ENCODE assay signal across 17 cellular contexts in genomic region chr3:134252766-134253165, GRCh38. TPM values are rescaled to one million over a fixed set of nuclear protein-coding genes. Genes with fewer than 3 reads are reported as not detected.
DNase-seq lines count a peak whose midpoint lies in the region; ATAC-seq, FAIRE-seq and TF ChIP-seq lines count a peak whose summit lies in the region.
"Had no signal": no experiment of that assay in that cellular context is flagged by ENCODE, and none has a peak within 500 bp of the region (broad histone marks: within the 10 kb centered on the region; RNA-seq: fewer than 3 reads in every experiment).

No MANE protein-coding gene starts in this region.

- FAIRE-seq in GM12892 (lab: Jason Lieb, UNC): no peak
- FAIRE-seq: endometrium had no signal

- ATAC-seq in GM23338 (no peak), HG03280 (IDR thresholded peaks at IDR 0.05; ENCODE audit: unreplicated experiment) (no peak)
- ATAC-seq: foreskin keratinocyte; stimulated activated naive CD8-positive, alpha-beta T cell treated with anti-CD3 and anti-CD28 coated beads, Interleukin-15, Interleukin-2, amounts not matched to agents 100 U/mL and 50 U/mL, for 24 hours; T-cell had no signal

- TF ChIP-seq POLR2A in esophagus squamous epithelium (IDR thresholded peaks at IDR 0.05) (no peak), GM12892 (IDR thresholded peaks at IDR 0.05; ENCODE audit: low read depth, low read length) (no peak)

- H2AFZ ChIP-seq in GM23338 (0 out of 2 replicates have a peak overlapping the region, but pooled peaks have one; percentile 7), neural progenitor cell (replicated peaks) (peak overlapping the region; percentile 27)
- H2AFZ ChIP-seq: parathyroid adenoma had no signal

- H3K27ac ChIP-seq in BLaER1 treated with 17β-estradiol and CSF1 and Interleukin-3, amounts not matched to agents 10 nM and 100 nM: peak overlapping the region in 4 of 11 experiments; percentile 38 to 83 (median 70); a peak in 7 of 22 replicates
- H3K27ac ChIP-seq in GM23338 (ENCODE audit: low read depth) (peak overlapping the region; percentile 1; the same call in 1 of the 2 replicates), esophagus squamous epithelium (peak overlapping the region in 3 of 4 donors; percentile 50 to 95 (median 52)), neural progenitor cell (no peak overlapping the region)
- H3K27ac ChIP-seq: foreskin keratinocyte, KMS-11, parathyroid adenoma had no signal

- DNase-seq in GM23338 (ENCODE audit: low spot score) (peak; percentile 68), esophagus squamous epithelium (lab: John Stamatoyannopoulos, UW) (no peak), neural progenitor cell (ENCODE audit: low spot score) (no peak), NCI-H524 (lab: John Stamatoyannopoulos, UW) (no peak), GM12892 (ENCODE audit: insufficient read length) (no peak)
- DNase-seq: amniotic stem cell; DMS 273 treated with DMSO at 0.1 percent for 48 hours; foreskin keratinocyte; NCI-H1436; stimulated activated naive CD8-positive, alpha-beta T cell treated with anti-CD3 and anti-CD28 coated beads, Interleukin-15, Interleukin-2, amounts not matched to agents 100 U/mL and 50 U/mL, for 24 hours; T-cell had no signal

- peaks cover 23% of the 10 kb centered on the region for H3K79me2 ChIP-seq in GM23338 (replicated peaks; ENCODE audit: insufficient read depth)
- H3K79me2 ChIP-seq in neural progenitor cell (ENCODE audit: low read depth): peaks cover 26% of the 10 kb centered on the region

- H3K27ac Mint-ChIP-seq in GM23338: peak overlapping the region; percentile 90
- peak overlapping the region; percentile 94 for H3K27ac Mint-ChIP-seq in neural progenitor cell
- H3K27ac Mint-ChIP-seq: memory B cell had no signal

- H3K9me3 Mint-ChIP-seq in GM23338 (peaks cover 3% of the 10 kb centered on the region; the same call in 1 of the 3 replicates), neural progenitor cell (no peaks in the 10 kb centered on the region)
- H3K9me3 Mint-ChIP-seq: memory B cell, T-cell had no signal

- H3F3A ChIP-seq in GM23338 (replicated peaks; ENCODE audit: low read depth) (0 out of 2 replicates have a peak, but pooled peaks cover 5% of the 10 kb centered on the region), neural progenitor cell (ENCODE audit: low read depth) (peaks cover 33% of the 10 kb centered on the region)

- no peaks in the 10 kb centered on the region for H3K9me2 ChIP-seq in GM23338 (ENCODE audit: insufficient read depth)

- H3K36me3 ChIP-seq in BLaER1 treated with 17β-estradiol and CSF1 and Interleukin-3, amounts not matched to agents 10 nM and 100 nM: no peaks in the 10 kb centered on the region
- no peaks in the 10 kb centered on the region for H3K36me3 ChIP-seq in GM23338 (ENCODE audit: insufficient read depth)
- no peaks in the 10 kb centered on the region for H3K36me3 ChIP-seq in esophagus squamous epithelium
- no peaks in the 10 kb centered on the region for H3K36me3 ChIP-seq in neural progenitor cell

- peaks cover 21 to 58% (median 46%) of the 10 kb centered on the region in 11 experiments; a peak in 21 of 22 replicates for H4K20me1 ChIP-seq in BLaER1 treated with 17β-estradiol and CSF1 and Interleukin-3, amounts not matched to agents 10 nM and 100 nM
- H4K20me1 ChIP-seq in GM23338 (replicated peaks; ENCODE audit: insufficient read depth) (peaks cover 8% of the 10 kb centered on the region; the same call in 1 of the 2 replicates), neural progenitor cell (ENCODE audit: low read depth) (peaks cover 21% of the 10 kb centered on the region)

- 80 to 85% methylated on average over 7 of the region's 7 CpGs for WGBS in esophagus squamous epithelium, 2 donors

- H3K27me3 ChIP-seq in BLaER1 treated with 17β-estradiol and CSF1 and Interleukin-3, amounts not matched to agents 10 nM and 100 nM: peaks cover 12 to 90% (median 80%) of the 10 kb centered on the region in 11 experiments; a peak in 21 of 22 replicates
- H3K27me3 ChIP-seq in GM23338 (ENCODE audit: insufficient read depth): no peaks in the 10 kb centered on the region
- no peaks in the 10 kb centered on the region for H3K27me3 ChIP-seq in esophagus squamous epithelium
- no peaks in the 10 kb centered on the region for H3K27me3 ChIP-seq in neural progenitor cell
- H3K27me3 ChIP-seq: foreskin keratinocyte had no signal

- TF ChIP-seq CTCF in GM23338 (conservative IDR thresholded peaks at IDR 0.05; ENCODE audit: low read depth in 2 of 2): no peak
- TF ChIP-seq CTCF in esophagus squamous epithelium (IDR thresholded peaks at IDR 0.05): no peak
- TF ChIP-seq CTCF in neural progenitor cell (IDR thresholded peaks at IDR 0.05): no peak

- peak overlapping the region; percentile 91 to 100 (median 97) for H3K4me2 ChIP-seq in BLaER1 treated with 17β-estradiol and CSF1 and Interleukin-3, amounts not matched to agents 10 nM and 100 nM
- H3K4me2 ChIP-seq in GM23338: peak overlapping the region; percentile 20
- H3K4me2 ChIP-seq in neural progenitor cell: peak overlapping the region; percentile 33

- intact Hi-C loops in esophagus squamous epithelium (cut with DNase I): no loop called here

- H3K9me3 ChIP-seq in BLaER1 treated with 17β-estradiol and CSF1 and Interleukin-3, amounts not matched to agents 10 nM and 100 nM (replicated peaks in 1 of 11): no peaks in the 10 kb centered on the region
- H3K9me3 ChIP-seq in esophagus squamous epithelium (no peaks in the 10 kb centered on the region), neural progenitor cell (ENCODE audit: low read depth) (no peaks in the 10 kb centered on the region)

- peaks cover 47% of the 10 kb centered on the region for H3K4me1 Mint-ChIP-seq in GM23338
- peaks cover 31% of the 10 kb centered on the region for H3K4me1 Mint-ChIP-seq in neural progenitor cell

- peak overlapping the region in 4 of 11 experiments; percentile 14 to 61 (median 46); a peak in 5 of 22 replicates for H3K9ac ChIP-seq in BLaER1 treated with 17β-estradiol and CSF1 and Interleukin-3, amounts not matched to agents 10 nM and 100 nM
- no peak overlapping the region for H3K9ac ChIP-seq in neural progenitor cell
- H3K9ac ChIP-seq: KMS-11, parathyroid adenoma had no signal

- H3K27me3 Mint-ChIP-seq in GM23338 (ENCODE audit: insufficient read depth, low read depth, poor library complexity): peaks cover 10% of the 10 kb centered on the region
- H3K27me3 Mint-ChIP-seq in neural progenitor cell (ENCODE audit: insufficient read depth, low read depth): no peaks in the 10 kb centered on the region
- H3K27me3 Mint-ChIP-seq: memory B cell, T-cell had no signal

- H3K4me3 Mint-ChIP-seq in GM23338 (no peak overlapping the region), neural progenitor cell (no peak overlapping the region)
- H3K4me3 Mint-ChIP-seq: memory B cell had no signal

- peaks cover 48 to 76% (median 55%) of the 10 kb centered on the region in 10 experiments for H3K4me1 ChIP-seq in BLaER1 treated with 17β-estradiol and CSF1 and Interleukin-3, amounts not matched to agents 10 nM and 100 nM
- H3K4me1 ChIP-seq in GM23338 (ENCODE audit: insufficient read depth): peaks cover 37% of the 10 kb centered on the region
- H3K4me1 ChIP-seq in esophagus squamous epithelium: peaks cover 8 to 39% (median 21%) of the 10 kb centered on the region in 3 donors
- peaks cover 25% of the 10 kb centered on the region for H3K4me1 ChIP-seq in neural progenitor cell

- peak overlapping the region in 1 of 10 experiments; percentile 94; a peak in 2 of 20 replicates for H3K4me3 ChIP-seq in BLaER1 treated with 17β-estradiol and CSF1 and Interleukin-3, amounts not matched to agents 10 nM and 100 nM
- H3K4me3 ChIP-seq in GM23338 (no peak overlapping the region), esophagus squamous epithelium (no peak overlapping the region), neural progenitor cell (no peak overlapping the region)

- H3K36me3 Mint-ChIP-seq in GM23338 (ENCODE audit: low read depth): peaks cover 8% of the 10 kb centered on the region; the same call in 2 of the 3 replicates
- no peaks in the 10 kb centered on the region for H3K36me3 Mint-ChIP-seq in neural progenitor cell
- H3K36me3 Mint-ChIP-seq: memory B cell, T-cell had no signal

TF ChIP-seq in GM23338, 12 proteins besides CTCF, POLR2A, EP300 and RAD21:
- TF ChIP-seq CREB1 (CRISPR knock-in tag; IDR thresholded peaks at IDR 0.05; ENCODE audit: low read depth): peak; percentile 12; the same call in 1 of the 2 replicates
- 0 out of 2 replicates have a peak, but pooled peaks have one; percentile 18 for TF ChIP-seq NANOG (IDR thresholded peaks at IDR 0.05; ENCODE audit: borderline replicate concordance)
- TF ChIP-seq EZH2 (IDR thresholded peaks at IDR 0.05; ENCODE audit: low read depth, unreplicated experiment): no peak

RNA-seq across cellular contexts. Expression of gene RYK, which starts 2.1 kb away (rescaled TPM):
- 84.2 and 94.8 TPM in 2 replicates for total RNA-seq in GM23338 (2014; rRNA removed; shearing (Covaris generic))
- 24.9 and 31.4 TPM in 2 replicates for polyA plus RNA-seq in GM23338 (2016; fragmentation: Nextera tagmentation; extraction: Ambion mirVana)
- total RNA-seq in esophagus squamous epithelium (10 to 100 TPM; 29.3 to 75.5 (median 39.1) TPM), neural progenitor cell (ENCODE audit: low replicate concordance) (99.5 and 134 TPM in 2 replicates)
- polyA plus RNA-seq in GM12892 (2012; ENCODE audit: missing spikeins): 13.9 TPM

Comparison
In these comparisons a context has a peak if more than half of its experiments do, and no peak if none do; other contexts are left out.
1. H3K4me2 ChIP-seq: peak in every context shown above with its lines; median percentile 97 in BLaER1 treated with 17β-estradiol and CSF1 and Interleukin-3, amounts not matched to agents 10 nM and 100 nM; 33 in neural progenitor cell; 20 in GM23338.